ENCODE assay signal across 1 cellular context in genomic region chr3:194483850-194484249, GRCh38.
TF ChIP-seq lines count a peak whose summit lies in the region.

No MANE protein-coding gene starts in this region.

TF ChIP-seq in HEK293, 187 proteins besides CTCF, POLR2A, EP300 and RAD21 (continued from another document):
- TF ChIP-seq PRDM6 (tag by site-specific recombination; IDR thresholded peaks at IDR 0.05) (no peak), ZNF366 (tag by site-specific recombination; conservative IDR thresholded peaks at IDR 0.05) (0 out of 2 replicates have a peak, but pooled peaks have one; percentile 27)
